1 cellular context compared by ENCODE assay signal in genomic region chr13:43936630-43937029, GRCh38.
TF ChIP-seq lines count a peak whose summit lies in the region.

No MANE protein-coding gene starts in this region.

TF ChIP-seq in H1, 55 proteins besides CTCF, POLR2A, EP300 and RAD21 (continued from another document):
- TF ChIP-seq SIX5 (IDR thresholded peaks at IDR 0.05; ENCODE audit: low read depth, low read length) (no peak), CBX8 (IDR thresholded peaks at IDR 0.05; ENCODE audit: borderline replicate concordance, low read depth, low read length) (no peak), YY1 (IDR thresholded peaks at IDR 0.05; ENCODE audit: low read depth, low read length) (no peak), CTBP2 (IDR thresholded peaks at IDR 0.05; ENCODE audit: borderline replicate concordance, insufficient read depth, insufficient read length, low read length) (no peak), TBP (IDR thresholded peaks at IDR 0.05; ENCODE audit: low read depth, low read length) (no peak), PHF8 (conservative IDR thresholded peaks at IDR 0.05; ENCODE audit: low read depth, low read length) (no peak), BACH1 (IDR thresholded peaks at IDR 0.05; ENCODE audit: low read length) (no peak), CHD2 (IDR thresholded peaks at IDR 0.05; ENCODE audit: low read length) (no peak), SIN3A (conservative IDR thresholded peaks at IDR 0.05 in 1 of 2, IDR thresholded peaks at IDR 0.05 in 1 of 2; ENCODE audit: low read depth in 1 of 2, low read length in 2 of 2) (no peak), KDM5A (IDR thresholded peaks at IDR 0.05; ENCODE audit: low read length) (no peak)
